20 cellular contexts compared by ENCODE assay signal in the genomic region with DNA sequence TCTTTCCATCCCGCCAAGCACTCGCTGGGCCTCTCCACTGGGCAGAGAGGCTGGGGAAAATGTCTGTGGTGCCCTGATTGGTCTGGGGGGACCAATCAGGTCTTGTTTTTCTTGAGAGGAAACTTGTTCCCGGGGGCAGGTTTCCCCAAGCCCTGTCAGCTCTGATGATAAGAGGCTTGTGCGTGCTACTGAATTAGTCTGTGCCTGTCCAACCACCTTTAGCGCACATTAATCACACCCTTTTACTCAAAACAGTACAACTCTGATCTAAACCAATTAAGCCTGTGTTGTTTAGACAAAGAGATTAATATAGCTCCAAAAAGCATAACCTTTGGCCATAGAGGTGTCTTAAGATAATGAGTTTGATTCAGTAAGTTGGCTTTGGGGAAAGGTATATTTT.
"Had no signal": no experiment of that assay in that cellular context is flagged by ENCODE, and none has a peak within 500 bp of the region (broad histone marks: within the 10 kb centered on the region; RNA-seq: fewer than 3 reads in every experiment).

No MANE protein-coding gene starts in this region.

- H3K27ac Mint-ChIP-seq: progenitor cell of endocrine pancreas; stimulated activated naive CD8-positive, alpha-beta T cell treated with anti-CD3 and anti-CD28 coated beads, Interleukin-15, Interleukin-2, amounts not matched to agents 100 ng/mL and 50 ng/mL, for 24 hours had no signal

- H3K36me3 ChIP-seq: ascending aorta, breast epithelium, gastrocnemius medialis, heart left ventricle, right atrium auricular region, upper lobe of left lung had no signal

- H3K4me1 ChIP-seq: ascending aorta, breast epithelium, gastrocnemius medialis, heart left ventricle, right atrium auricular region, upper lobe of left lung had no signal

- H3K27me3 ChIP-seq: ascending aorta, breast epithelium, gastrocnemius medialis, upper lobe of left lung had no signal

- H3K27me3 Mint-ChIP-seq: stimulated activated naive CD8-positive, alpha-beta T cell treated with anti-CD3 and anti-CD28 coated beads, Interleukin-15, Interleukin-2, amounts not matched to agents 100 ng/mL and 50 ng/mL, for 24 hours had no signal

- H3K4me3 ChIP-seq: ascending aorta, breast epithelium, gastrocnemius medialis, heart left ventricle, mucosa of descending colon, right atrium auricular region, upper lobe of left lung had no signal

- DNase-seq: activated CD4-positive, alpha-beta T cell treated with anti-CD3 and anti-CD28 coated beads, Interleukin-2, amount 50 U/mL, for 48 hours; activated CD4-positive, CD25-positive, alpha-beta regulatory T cell treated with anti-CD3 and anti-CD28 coated beads, Interleukin-2, amount 50 U/mL, for 72 hours; dermis blood vessel endothelial cell; gastrocnemius medialis; heart left ventricle; mammary epithelial cell; mucosa of descending colon; naive thymus-derived CD8-positive, alpha-beta T cell; small intestine; stimulated activated CD4-positive, alpha-beta T cell treated with anti-CD3 and anti-CD28 coated beads, Interleukin-4, amount 100 ng/mL, for 4 hours; stimulated activated CD8-positive, alpha-beta memory T cell treated with anti-CD3 and anti-CD28 coated beads, Interleukin-4, amount 100 ng/mL, for 48 hours; SW 1271; upper lobe of left lung had no signal

- H3K9me3 ChIP-seq: breast epithelium, gastrocnemius medialis, mucosa of descending colon, upper lobe of left lung had no signal

- H3K27ac ChIP-seq: ascending aorta, breast epithelium, gastrocnemius medialis, heart left ventricle, right atrium auricular region, upper lobe of left lung had no signal

- FAIRE-seq: keratinocyte, small intestine had no signal

- ATAC-seq: gastrocnemius medialis; heart left ventricle; left lobe of liver; mucosa of descending colon; naive thymus-derived CD8-positive, alpha-beta T cell had no signal

- H3K4me3 Mint-ChIP-seq: stimulated activated naive CD8-positive, alpha-beta T cell treated with anti-CD3 and anti-CD28 coated beads, Interleukin-15, Interleukin-2, amounts not matched to agents 100 ng/mL and 50 ng/mL, for 24 hours had no signal
